Comparison of ENCODE assay signal across 8 cellular contexts in the genomic region with DNA sequence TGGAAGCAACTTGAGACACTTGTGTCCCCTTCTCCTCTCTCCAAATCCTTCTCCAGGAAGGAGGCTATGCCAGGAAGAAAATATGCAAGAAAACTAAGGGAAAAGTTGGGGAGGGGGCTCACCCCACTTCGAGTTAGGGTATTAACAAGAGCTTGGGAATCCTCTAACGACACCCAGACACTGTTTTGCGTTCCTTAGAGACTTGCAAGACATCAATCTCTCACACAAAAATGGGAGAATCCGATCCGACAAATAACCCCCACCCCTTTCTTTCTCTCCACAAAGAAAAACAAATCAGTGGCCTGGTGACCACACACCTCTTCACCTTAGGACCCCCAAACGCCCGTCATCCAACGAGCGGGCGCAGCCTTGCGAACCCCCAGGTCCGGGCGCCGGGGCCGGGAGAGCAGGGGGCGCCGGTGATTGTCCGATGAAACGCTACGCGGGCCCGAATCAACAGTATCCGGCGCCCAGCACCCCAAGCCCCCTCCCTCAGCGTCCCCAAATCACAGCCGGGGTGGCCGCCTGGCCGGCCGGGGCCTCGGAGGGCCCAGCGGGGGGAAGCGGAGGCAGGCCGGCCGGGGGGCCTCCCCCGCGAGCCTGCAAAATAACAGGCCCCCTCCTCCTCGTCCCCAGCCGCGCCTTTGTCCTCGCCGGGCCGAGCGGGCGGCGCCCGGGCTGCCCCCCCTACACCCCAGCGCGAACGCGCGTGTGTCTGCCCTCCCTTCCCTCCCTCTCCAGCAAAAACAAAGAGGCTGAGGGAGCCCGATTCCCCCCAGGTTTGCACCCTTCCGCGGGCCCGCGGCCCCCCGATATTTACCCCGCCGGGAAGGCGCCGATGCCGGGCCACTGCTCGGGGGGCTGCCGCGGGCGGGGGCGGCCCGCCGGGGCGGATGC. TPM values are rescaled to one million over a fixed set of nuclear protein-coding genes. Genes with fewer than 3 reads are reported as not detected.
DNase-seq lines count a peak whose midpoint lies in the region; FAIRE-seq and TF ChIP-seq lines count a peak whose summit lies in the region.

No MANE protein-coding gene starts in this region.

- 1 to 2% (median 1%) methylated on average over 35 to 70 of the region's 70 CpGs for WGBS in small intestine, 3 donors

- H3K27me3 ChIP-seq in keratinocyte (ENCODE audit: control insufficient read depth, extremely low read depth, insufficient read depth, low read length) (no peaks in the 10 kb centered on the region), small intestine (ENCODE audit: control insufficient read depth in 2 of 2, insufficient read depth in 2 of 2, low read length in 2 of 2) (no peaks in the 10 kb centered on the region)

- DNase-seq in NCI-H1436 (lab: John Stamatoyannopoulos, UW) (peak; percentile 20), NCI-H1436 treated with DMSO at 0.1 percent for 48 hours (lab: John Stamatoyannopoulos, UW) (no peak), LHCN-M2 (ENCODE audit: low read depth) (peak; percentile 69), choroid plexus epithelial cell (ENCODE audit: low read depth) (peak; percentile 65), keratinocyte (ENCODE audit: low read depth, low spot score) (no peak), small intestine (peak; percentile 47), NCI-H1048 (lab: John Stamatoyannopoulos, UW) (no peak)
- DNase-seq in activated CD4-positive, alpha-beta T cell treated with anti-CD3 and anti-CD28 coated beads for 1 hour, result peak; percentile 41

- TF ChIP-seq CTCF in choroid plexus epithelial cell (conservative IDR thresholded peaks at IDR 0.05; ENCODE audit: low read depth, low read length) (no peak), keratinocyte (optimal IDR thresholded peaks at IDR 0.05 in 1 of 3, IDR thresholded peaks at IDR 0.05 in 1 of 3, conservative IDR thresholded peaks at IDR 0.05 in 1 of 3; ENCODE audit: extremely low read depth in 1 of 3, insufficient read depth in 2 of 3, low read length in 3 of 3) (no peak)

- H3K4me2 ChIP-seq in keratinocyte (ENCODE audit: control insufficient read depth, extremely low read depth, insufficient read depth, low read depth, low read length), result peak overlapping the region; percentile 98

- H3K27ac ChIP-seq in keratinocyte (ENCODE audit: control insufficient read depth, insufficient read depth, low read length) (peak overlapping the region; percentile 96), small intestine (ENCODE audit: low read depth in 1 of 2, low read length in 1 of 2) (peak overlapping the region; percentile 91 to 92)

- peak overlapping the region; percentile 99 for H3K9ac ChIP-seq in keratinocyte (ENCODE audit: control insufficient read depth, extremely low read depth, insufficient read depth, low read length)

- H2AFZ ChIP-seq in keratinocyte (ENCODE audit: control insufficient read depth, low read length), result no peak overlapping the region

- FAIRE-seq in keratinocyte (lab: Jason Lieb, UNC) (no peak), small intestine (lab: Jason Lieb, UNC) (no peak)

- dilution Hi-C loops in keratinocyte (cut with MboI; ENCODE audit: extremely low pct_ligation_motif_present, low sequenced_read_pairs), result no loop called here

- peaks cover 62% of the 10 kb centered on the region for H3K4me1 ChIP-seq in keratinocyte (ENCODE audit: control insufficient read depth, extremely low read depth, insufficient read depth, low read length)
- peaks cover 0 to 2% of the 10 kb centered on the region in 2 donors for H3K4me1 ChIP-seq in small intestine (ENCODE audit: control insufficient read depth in 2 of 2, insufficient read depth in 1 of 2, low read depth in 1 of 2, low read length in 1 of 2)

- peaks cover 5% of the 10 kb centered on the region for H3K9me1 ChIP-seq in keratinocyte (ENCODE audit: control insufficient read depth, extremely low read depth, insufficient read depth, low read length)

- peaks cover 26% of the 10 kb centered on the region for H4K20me1 ChIP-seq in keratinocyte (ENCODE audit: control insufficient read depth, extremely low read depth, insufficient read depth, low read length)

- H3K79me2 ChIP-seq in keratinocyte (ENCODE audit: control insufficient read depth, insufficient read depth, low read length), result peaks cover 54% of the 10 kb centered on the region

- peak overlapping the region; percentile 79 for H3K4me3 ChIP-seq in choroid plexus epithelial cell (ENCODE audit: low read depth, low read length)
- peak overlapping the region; percentile 74 to 100 (median 90) for H3K4me3 ChIP-seq in keratinocyte (ENCODE audit: control insufficient read depth in 2 of 3, extremely low read depth in 1 of 3, insufficient read depth in 2 of 3, low read depth in 1 of 3, low read length in 3 of 3)
- H3K4me3 ChIP-seq in small intestine (ENCODE audit: low read depth in 1 of 2, low read length in 2 of 2), result peak overlapping the region; percentile 61 to 74

- H3K36me3 ChIP-seq in keratinocyte (ENCODE audit: control insufficient read depth in 2 of 2, extremely low read depth in 1 of 2, insufficient read depth in 2 of 2, low read length in 2 of 2), result peaks cover 0 to 31% of the 10 kb centered on the region in 2 experiments
- H3K36me3 ChIP-seq in small intestine (ENCODE audit: control insufficient read depth in 2 of 2, insufficient read depth in 2 of 2, low read length in 2 of 2), result no peaks in the 10 kb centered on the region

- H3K9me3 ChIP-seq in keratinocyte (ENCODE audit: control insufficient read depth, low read depth, low read length) (no peaks in the 10 kb centered on the region), small intestine (ENCODE audit: control insufficient read depth, low read depth) (no peaks in the 10 kb centered on the region)

RNA-seq across cellular contexts. Expression of gene CSNK1E, which starts 0.6 kb away (rescaled TPM):
- 121 and 134 TPM in 2 replicates for total RNA-seq in LHCN-M2 (2014; rRNA removed)
- 120 TPM for polyA plus RNA-seq in LHCN-M2 (2012)
- 168 to 229 TPM (median 198 TPM) in 3 replicates for polyA plus RNA-seq in keratinocyte
- 103 TPM for polyA plus RNA-seq in keratinocyte (2011; ENCODE audit: low read depth)
- polyA plus RNA-seq in keratinocyte (2011; cell fraction: cytosol; rRNA removed), result 156 and 222 TPM in 2 replicates
- 405 and 521 TPM in 2 replicates for polyA plus RNA-seq in keratinocyte (2011; cell fraction: nucleus; rRNA removed)
- 138 and 148 TPM in 2 replicates for polyA plus RNA-seq in keratinocyte (2012; ENCODE audit: low replicate concordance)
- 186 to 256 TPM (median 187 TPM) in 3 replicates for polyA minus RNA-seq in keratinocyte
- polyA minus RNA-seq in keratinocyte (2011; cell fraction: cytosol; rRNA and poly(A)+ RNA removed), result 182 TPM
- 122 and 125 TPM in 2 replicates for polyA minus RNA-seq in keratinocyte (2011; cell fraction: nucleus; rRNA and poly(A)+ RNA removed)
- polyA plus RNA-seq in small intestine, result 10 to 100 TPM; 19.0 to 71.8 (median 21.6) TPM

RNA-seq across cellular contexts. Expression of gene TMEM184B, which starts 43.8 kb away (rescaled TPM):
- total RNA-seq in LHCN-M2 (2014; rRNA removed), result 61.3 and 70.6 TPM in 2 replicates
- 57.6 TPM for polyA plus RNA-seq in LHCN-M2 (2012)
- polyA plus RNA-seq in keratinocyte (12.8 to 47.3 TPM (median 18.8 TPM) in 3 replicates), small intestine (10 to 100 TPM in 1 of 3 donors, 1 to 10 TPM in 2; 7.3 to 31.9 (median 8.7) TPM)
- 3.8 TPM for polyA plus RNA-seq in keratinocyte (2011; ENCODE audit: low read depth)
- polyA plus RNA-seq in keratinocyte (2011; cell fraction: cytosol; rRNA removed), result 25.0 and 37.5 TPM in 2 replicates
- polyA plus RNA-seq in keratinocyte (2011; cell fraction: nucleus; rRNA removed), result 52.2 and 66.1 TPM in 2 replicates
- polyA plus RNA-seq in keratinocyte (2012; ENCODE audit: low replicate concordance), result 27.6 and 57.4 TPM in 2 replicates
- 25.2 to 78.0 TPM (median 29.0 TPM) in 3 replicates for polyA minus RNA-seq in keratinocyte
- polyA minus RNA-seq in keratinocyte (2011; cell fraction: cytosol; rRNA and poly(A)+ RNA removed), result 72.3 TPM
- polyA minus RNA-seq in keratinocyte (2011; cell fraction: nucleus; rRNA and poly(A)+ RNA removed), result 35.3 and 44.1 TPM in 2 replicates

Comparison
In these comparisons a context has a peak if more than half of its experiments do, and no peak if none do; other contexts are left out.
1. DNase-seq: peak in NCI-H1436 (single experiment), LHCN-M2 (single experiment), activated CD4-positive, alpha-beta T cell treated with anti-CD3 and anti-CD28 coated beads for 1 hour (single experiment), choroid plexus epithelial cell (single experiment) and small intestine (single experiment); none in NCI-H1436 treated with DMSO at 0.1 percent for 48 hours (single experiment), keratinocyte (single experiment) and NCI-H1048 (single experiment).
2. Peak in every context shown above with its lines, with median percentiles within 50 percentile points of each other: H3K4me3 ChIP-seq.